9 cellular contexts compared by ENCODE assay signal in genomic region chr4:2411786-2412510, GRCh38. TPM values are rescaled to one million over a fixed set of nuclear protein-coding genes. Genes with fewer than 3 reads are reported as not detected.
DNase-seq lines count a peak whose midpoint lies in the region; TF ChIP-seq lines count a peak whose summit lies in the region.
"Had no signal": no experiment of that assay in that cellular context is flagged by ENCODE, and none has a peak within 500 bp of the region (broad histone marks: within the 10 kb centered on the region; RNA-seq: fewer than 3 reads in every experiment).

No MANE protein-coding gene starts in this region.

- H3K27ac Mint-ChIP-seq in brain = peak overlapping the region in 1 of 5 experiments; percentile 55

- H3K4me1 Mint-ChIP-seq in brain = peaks cover 41% of the 10 kb centered on the region

- H3K9ac ChIP-seq in Loucy (ENCODE audit: low read depth, low read length, poor library complexity, severe bottlenecking) = peak overlapping the region; percentile 68

- TF ChIP-seq CTCF in GM10248 (IDR thresholded peaks at IDR 0.05; ENCODE audit: control extremely low read depth, extremely low read depth, low read depth, missing control alignments) (no peak), Loucy (conservative IDR thresholded peaks at IDR 0.05; ENCODE audit: low read length) (no peak), brain (conservative IDR thresholded peaks at IDR 0.05) (no peak), osteoblast (IDR thresholded peaks at IDR 0.05; ENCODE audit: extremely low read depth, low read depth, low read length) (no peak)

- H3K9me2 ChIP-seq in Loucy (replicated peaks; ENCODE audit: low read depth, low read length) = no peaks in the 10 kb centered on the region

- H3K79me2 ChIP-seq in Loucy (ENCODE audit: insufficient read depth, low read length) = no peaks in the 10 kb centered on the region
- no peaks in the 10 kb centered on the region for H3K79me2 ChIP-seq in osteoblast (ENCODE audit: insufficient read depth, low read length)

- no peaks in the 10 kb centered on the region for H3K36me3 ChIP-seq in Loucy (ENCODE audit: insufficient read depth, low read length)
- H3K36me3 ChIP-seq in osteoblast (ENCODE audit: insufficient read depth, low read length) = no peaks in the 10 kb centered on the region
- H3K36me3 ChIP-seq: vagina had no signal

- CTCF ChIA-PET in GM10248 (lab: Yijun Ruan, JAX) = interaction anchor here (0.6 to 6.2 kb wide), 9 partner anchors 9 to 191 kb away, joined by 3 to 34 read pairs (median 5); partner anchors contain the start of genes HAUS3, MXD4 and POLN

- H3K4me1 ChIP-seq in Loucy (ENCODE audit: insufficient read depth, low read length, poor library complexity, severe bottlenecking) = peaks cover 38% of the 10 kb centered on the region
- H3K4me1 ChIP-seq in osteoblast (ENCODE audit: insufficient read depth, low read length) = peaks cover 17% of the 10 kb centered on the region

- 0 out of 2 replicates have a peak, but pooled peaks cover 10% of the 10 kb centered on the region for H3F3A ChIP-seq in Loucy (ENCODE audit: low read depth)

- H3K9me3 ChIP-seq in Loucy (ENCODE audit: insufficient read depth, low read depth, low read length) (no peaks in the 10 kb centered on the region), osteoblast (ENCODE audit: low read depth, low read length) (no peaks in the 10 kb centered on the region)
- H3K9me3 ChIP-seq: vagina had no signal

- H2AFZ ChIP-seq in Loucy (ENCODE audit: low read length) (no peak overlapping the region), osteoblast (ENCODE audit: low read length) (peak overlapping the region; percentile 98)

- H3K4me3 ChIP-seq in Loucy (ENCODE audit: low read length, poor library complexity, severe bottlenecking) (peak overlapping the region; percentile 72), osteoblast (ENCODE audit: insufficient read depth, low read length) (peak overlapping the region; percentile 71)

- peak overlapping the region; percentile 81 for H3K27ac ChIP-seq in osteoblast (ENCODE audit: low read depth, low read length)

- peaks cover 73% of the 10 kb centered on the region for H3K27me3 Mint-ChIP-seq in brain

- POLR2A ChIA-PET in GM10248 (lab: Yijun Ruan, JAX) = interaction anchor here (1.0 kb wide), 1 partner anchor 9 kb away, joined by 4 read pairs; no protein-coding TSS in a partner anchor

- DNase-seq in GM10248 (ENCODE audit: extremely low spot score) (peak; percentile 76), osteoblast (ENCODE audit: insufficient read length, low spot score, missing footprints) (no peak), NCI-H1694 (lab: John Stamatoyannopoulos, UW) (no peak), NCI-H128 (lab: John Stamatoyannopoulos, UW; ENCODE audit: unreplicated experiment) (no peak), H4 (ENCODE audit: low spot score) (no peak), NCI-H82 (lab: John Stamatoyannopoulos, UW) (no peak)

- peak overlapping the region; percentile 89 for H3K4me2 ChIP-seq in Loucy (ENCODE audit: low read depth, low read length, poor library complexity, severe bottlenecking)
- H3K4me2 ChIP-seq in osteoblast (ENCODE audit: insufficient read depth, low read length) = peak overlapping the region; percentile 86

- H3K36me3 Mint-ChIP-seq in brain = no peaks in the 10 kb centered on the region

- H3K27me3 ChIP-seq in Loucy (ENCODE audit: insufficient read depth, low read length, poor library complexity, severe bottlenecking) (no peaks in the 10 kb centered on the region), osteoblast (ENCODE audit: insufficient read depth, low read length) (peaks cover 16% of the 10 kb centered on the region)
- H3K27me3 ChIP-seq: vagina had no signal

- peaks cover 0 to 4% (median 0%) of the 10 kb centered on the region in 5 experiments for H3K9me3 Mint-ChIP-seq in brain

- H3K4me3 Mint-ChIP-seq in brain = peak overlapping the region in 3 of 5 experiments; percentile 15 to 67 (median 43)

- H4K20me1 ChIP-seq in Loucy (ENCODE audit: insufficient read depth, low read length, poor library complexity, severe bottlenecking) (no peaks in the 10 kb centered on the region), osteoblast (ENCODE audit: insufficient read depth, low read length) (no peaks in the 10 kb centered on the region)

RNA-seq across cellular contexts. Expression of gene ZFYVE28, which starts 6.5 kb away (rescaled TPM):
- polyA plus RNA-seq in brain (ENCODE audit: insufficient read depth, low read depth, low replicate concordance) = 5.5 TPM
- 9.7 and 10.5 TPM in 2 replicates for total RNA-seq in osteoblast
- 1.9 and 2.7 TPM in 2 replicates for total RNA-seq in H4 (2014; rRNA removed; shearing (Covaris generic))

RNA-seq across cellular contexts. Expression of gene CFAP99, which starts 6.8 kb away (rescaled TPM):
- polyA plus RNA-seq in brain (ENCODE audit: insufficient read depth, low read depth, low replicate concordance) = 0.71 TPM
- total RNA-seq in osteoblast = under 0.01 TPM in 2 replicates
- total RNA-seq in H4 (2014; rRNA removed; shearing (Covaris generic)) = not detected in 2 replicates
- total RNA-seq: vagina had no signal

RNA-seq across cellular contexts. Expression of gene RNF4, which starts 57.0 kb away (rescaled TPM):
- 51.1 TPM for polyA plus RNA-seq in brain (ENCODE audit: insufficient read depth, low read depth, low replicate concordance)
- 68.8 and 76.0 TPM in 2 replicates for total RNA-seq in osteoblast
- 72.9 and 126 TPM in 2 replicates for total RNA-seq in H4 (2014; rRNA removed; shearing (Covaris generic))
